In the genomic region with DNA sequence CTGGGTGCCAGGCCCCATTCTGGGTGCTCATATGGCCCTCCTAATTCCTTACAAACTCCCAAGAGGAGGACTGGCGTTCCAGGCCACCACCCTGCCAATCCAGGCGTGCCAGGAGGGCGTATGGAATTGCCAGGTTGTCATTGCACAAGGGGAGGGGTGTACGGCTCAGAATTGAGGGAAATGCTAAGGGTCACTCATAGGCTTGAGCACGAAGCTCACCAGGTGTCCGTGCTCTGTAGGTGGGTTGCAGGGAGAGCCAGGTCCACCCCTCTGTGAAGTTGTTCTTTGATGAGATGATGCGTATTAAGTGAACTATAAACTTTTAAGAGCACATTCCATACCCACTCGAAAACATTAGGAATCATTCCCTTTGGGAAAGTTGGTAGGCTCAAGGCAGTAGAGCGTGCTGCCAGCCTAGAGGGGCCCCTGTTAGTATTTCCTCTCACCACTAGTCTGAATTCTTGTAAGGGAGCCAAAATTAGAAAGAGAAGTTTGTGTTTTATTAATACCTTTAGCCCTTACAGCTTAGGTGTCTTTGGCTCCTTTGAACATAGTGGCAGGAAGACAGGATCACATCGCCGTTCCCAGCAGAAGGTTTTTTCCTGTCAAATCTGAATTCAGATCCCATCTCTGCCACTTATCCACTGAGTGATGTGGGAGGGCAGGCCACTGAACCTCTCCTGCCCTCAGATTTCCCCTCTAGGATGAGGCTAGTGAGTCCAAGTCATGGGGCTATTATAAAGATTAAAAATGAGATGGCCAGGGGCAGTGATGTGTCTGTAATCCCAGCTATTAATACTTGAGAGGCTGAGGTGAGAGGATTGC, we compare ENCODE assay signal across 1 cellular context.
TF ChIP-seq lines count a peak whose summit lies in the region.

No MANE protein-coding gene starts in this region.

TF ChIP-seq in K562, 482 proteins besides CTCF, POLR2A, EP300 and RAD21:
- TF ChIP-seq FOXK2 (conservative IDR thresholded peaks at IDR 0.05 in 1 of 2, IDR thresholded peaks at IDR 0.05 in 1 of 2; ENCODE audit: low read depth in 2 of 2) (no peak), YY1 (IDR thresholded peaks at IDR 0.05; ENCODE audit: borderline replicate concordance in 1 of 3, control insufficient read depth in 1 of 3, extremely low read depth in 1 of 3, insufficient read depth in 3 of 3, insufficient read length in 1 of 3, insufficient replicate concordance in 2 of 3, low read depth in 1 of 3, low read length in 2 of 3) (no peak), RBM14 (IDR thresholded peaks at IDR 0.05; ENCODE audit: borderline replicate concordance, insufficient read depth, low read depth, low read length) (no peak), NFE2 (IDR thresholded peaks at IDR 0.05; ENCODE audit: low read depth) (no peak), ZBTB12 (CRISPR knock-in tag; IDR thresholded peaks at IDR 0.05) (no peak), ZNF766 (CRISPR knock-in tag; conservative IDR thresholded peaks at IDR 0.05) (no peak)
